ENCODE assay signal across 1 cellular context in genomic region chr2:236107971-236108625, GRCh38.
TF ChIP-seq lines count a peak whose summit lies in the region.

No MANE protein-coding gene starts in this region.

TF ChIP-seq in GM23338, 12 proteins besides CTCF, POLR2A, EP300 and RAD21:
- TF ChIP-seq REST (IDR thresholded peaks at IDR 0.05; ENCODE audit: unreplicated experiment) (no peak), ETS1 (IDR thresholded peaks at IDR 0.05) (0 out of 2 replicates have a peak, but pooled peaks have one; percentile 29)
TF ChIP-seq in GM23338: peak in this region for 1.
